In the genomic region with DNA sequence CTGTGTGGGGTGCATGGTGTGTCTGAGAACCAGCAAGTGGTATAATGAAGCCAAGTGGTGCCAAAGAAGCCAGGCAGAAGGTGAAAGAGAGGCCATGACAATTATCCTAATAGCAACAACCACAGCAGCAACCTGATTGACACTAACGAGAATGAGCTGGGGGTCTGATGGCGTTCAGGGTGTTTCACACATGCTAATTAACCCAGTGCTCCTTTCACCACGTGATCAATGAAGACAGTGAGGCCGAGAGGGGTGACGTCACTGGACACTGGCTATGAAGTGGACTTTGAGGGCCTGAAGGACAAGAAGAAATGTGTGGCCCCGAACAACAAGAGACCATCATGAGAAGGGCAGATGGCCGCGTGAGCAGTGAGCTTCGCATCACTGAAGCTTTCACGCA, we compare ENCODE assay signal across 25 cellular contexts.
"Had no signal": no experiment of that assay in that cellular context is flagged by ENCODE, and none has a peak within 500 bp of the region (broad histone marks: within the 10 kb centered on the region; RNA-seq: fewer than 3 reads in every experiment).

No MANE protein-coding gene starts in this region.

- ATAC-seq: activated CD8-positive, alpha-beta T cell treated with anti-CD3 and anti-CD28 coated beads for 36 hours; activated T-cell treated with anti-CD3 and anti-CD28 coated beads, Interleukin-2, amount 50 U/mL, for 4 hours; foreskin keratinocyte; naive thymus-derived CD4-positive, alpha-beta T cell; pancreas; psoas muscle; right cardiac atrium; T-cell; upper lobe of right lung had no signal

- H3K27ac ChIP-seq: cardiac muscle cell, foreskin keratinocyte, left ventricle myocardium inferior, neutrophil, pancreas, psoas muscle, thyroid gland, upper lobe of right lung, WERI-Rb-1 had no signal

- DNase-seq: activated CD4-positive, alpha-beta T cell treated with anti-CD3 and anti-CD28 coated beads, Interleukin-2, amount 10 ng/mL, durations not matched to agents 7 days and 5 days; activated CD4-positive, CD25-positive, alpha-beta regulatory T cell treated with anti-CD3 and anti-CD28 coated beads, Interleukin-2, amount 50 U/mL, for 72 hours; activated CD8-positive, alpha-beta T cell treated with anti-CD3 and anti-CD28 coated beads for 36 hours; activated naive CD4-positive, alpha-beta T cell treated with Interleukin-2 at 50 U/mL for 16 hours; activated T-cell treated with anti-CD3 and anti-CD28 coated beads, Interleukin-2, amount 50 U/mL, for 4 hours; amygdala; effector CD4-positive, alpha-beta T cell; erythroblast; foreskin keratinocyte; left ventricle myocardium inferior; naive thymus-derived CD4-positive, alpha-beta T cell; pancreas; psoas muscle; right cardiac atrium; stimulated activated CD4-positive, alpha-beta T cell treated with anti-CD3 and anti-CD28 coated beads, Interleukin-12 subunit alpha, Interleukin-12 subunit beta, amount 100 ng/mL, for 4 hours; stimulated activated CD4-positive, alpha-beta T cell treated with anti-CD3 and anti-CD28 coated beads, Interleukin-4, amount 100 ng/mL, for 4 hours; substantia nigra; T-cell; thyroid gland; upper lobe of right lung; WERI-Rb-1 had no signal

- H3K27ac Mint-ChIP-seq: activated CD4-positive, alpha-beta T cell treated with anti-CD3 and anti-CD28 coated beads, Interleukin-2, amount 10 ng/mL, durations not matched to agents 7 days and 5 days; activated CD8-positive, alpha-beta T cell treated with anti-CD3 and anti-CD28 coated beads for 36 hours; naive thymus-derived CD4-positive, alpha-beta T cell; stimulated activated naive CD8-positive, alpha-beta T cell treated with anti-CD3 and anti-CD28 coated beads, Interleukin-15, Interleukin-2, amounts not matched to agents 100 ng/mL and 50 ng/mL, for 24 hours; T-cell had no signal

- FAIRE-seq: pancreas, TTC549 had no signal

- H3K36me3 ChIP-seq: cardiac muscle cell, left ventricle myocardium inferior, neutrophil, pancreas, thyroid gland, upper lobe of right lung, WERI-Rb-1 had no signal

- H3K9me3 ChIP-seq: left ventricle myocardium inferior, neutrophil, pancreas, psoas muscle, thyroid gland, upper lobe of right lung had no signal

- H3K27me3 ChIP-seq: cardiac muscle cell, foreskin keratinocyte, neutrophil, pancreas, thyroid gland, upper lobe of right lung had no signal

- H3K4me3 ChIP-seq: cardiac muscle cell, left ventricle myocardium inferior, pancreas, psoas muscle, thyroid gland, upper lobe of right lung had no signal

- H3K4me3 Mint-ChIP-seq: activated CD4-positive, alpha-beta T cell treated with anti-CD3 and anti-CD28 coated beads, Interleukin-2, amount 10 ng/mL, durations not matched to agents 7 days and 5 days; activated CD8-positive, alpha-beta T cell treated with anti-CD3 and anti-CD28 coated beads for 36 hours; activated T-cell treated with anti-CD3 and anti-CD28 coated beads, Interleukin-2, amount 50 U/mL, for 4 hours; naive thymus-derived CD4-positive, alpha-beta T cell; stimulated activated naive CD8-positive, alpha-beta T cell treated with anti-CD3 and anti-CD28 coated beads, Interleukin-15, Interleukin-2, amounts not matched to agents 100 ng/mL and 50 ng/mL, for 24 hours; T-cell had no signal

- H3K4me1 ChIP-seq: foreskin keratinocyte, left ventricle myocardium inferior, pancreas, psoas muscle had no signal

- H3K36me3 Mint-ChIP-seq: T-cell had no signal

- H3K9me3 Mint-ChIP-seq: activated CD8-positive, alpha-beta T cell treated with anti-CD3 and anti-CD28 coated beads for 36 hours; activated T-cell treated with anti-CD3 and anti-CD28 coated beads, Interleukin-2, amount 50 U/mL, for 4 hours; stimulated activated naive CD8-positive, alpha-beta T cell treated with anti-CD3 and anti-CD28 coated beads, Interleukin-15, Interleukin-2, amounts not matched to agents 100 ng/mL and 50 ng/mL, for 24 hours; T-cell had no signal
